ENCODE assay signal across 11 cellular contexts in genomic region chr7:99975782-99976521, GRCh38. TPM values are rescaled to one million over a fixed set of nuclear protein-coding genes. Genes with fewer than 3 reads are reported as not detected.
DNase-seq lines count a peak whose midpoint lies in the region; ATAC-seq and TF ChIP-seq lines count a peak whose summit lies in the region.
"Had no signal": no experiment of that assay in that cellular context is flagged by ENCODE, and none has a peak within 500 bp of the region (broad histone marks: within the 10 kb centered on the region; RNA-seq: fewer than 3 reads in every experiment).

TSS of gene AZGP1 (minus strand) at chr7:99976031. CDS start at chr7:99976020, 11 bp downstream.

- H3K9me3 Mint-ChIP-seq in naive thymus-derived CD8-positive, alpha-beta T cell = no peaks in the 10 kb centered on the region
- H3K9me3 Mint-ChIP-seq: CD4-positive, CD25-positive, alpha-beta regulatory T cell had no signal

- peaks cover 4 to 26% (median 16%) of the 10 kb centered on the region in 5 donors for H3K27me3 Mint-ChIP-seq in naive thymus-derived CD8-positive, alpha-beta T cell

- H3K4me1 Mint-ChIP-seq in naive thymus-derived CD8-positive, alpha-beta T cell = peaks cover 0 to 6% (median 2%) of the 10 kb centered on the region in 4 donors

- POLR2A ChIA-PET in naive thymus-derived CD8-positive, alpha-beta T cell (lab: Charles Lee) = no interaction called here

- no peak for ATAC-seq in naive thymus-derived CD8-positive, alpha-beta T cell

- H3K27ac Mint-ChIP-seq in naive thymus-derived CD8-positive, alpha-beta T cell = peak within 1 kb of the TSS in 2 of 10 donors; percentile 38 to 73

- H3K36me3 Mint-ChIP-seq in naive thymus-derived CD8-positive, alpha-beta T cell = no peaks in the 10 kb centered on the region
- H3K36me3 Mint-ChIP-seq: CD4-positive, CD25-positive, alpha-beta regulatory T cell had no signal

- DNase-seq in EL (peak; percentile 20), NCI-H526 treated with DMSO at 0.1 percent for 48 hours (lab: John Stamatoyannopoulos, UW) (peak; percentile 97), epithelial cell of esophagus (ENCODE audit: low read depth) (peak; percentile 38), occipital lobe (lab: John Stamatoyannopoulos, UW) (peak; percentile 44), HPDE6-E6E7 (ENCODE audit: extremely low spot score) (no peak), SKM-1 (lab: John Stamatoyannopoulos, UW; ENCODE audit: unreplicated experiment) (no peak), NCI-H2107 treated with DMSO at 0.1 percent for 48 hours (lab: John Stamatoyannopoulos, UW; ENCODE audit: unreplicated experiment) (no peak)
- DNase-seq in naive thymus-derived CD8-positive, alpha-beta T cell = no peak
- DNase-seq: stimulated activated CD4-positive, alpha-beta T cell treated with anti-CD3 and anti-CD28 coated beads, Interleukin-15, amount 100 ng/mL, for 24 hours had no signal

- no peak for TF ChIP-seq CTCF in epithelial cell of esophagus (IDR thresholded peaks at IDR 0.05; ENCODE audit: insufficient read depth, low read depth, low read length, missing control alignments)

- no peak within 1 kb of the TSS for H3K4me3 Mint-ChIP-seq in naive thymus-derived CD8-positive, alpha-beta T cell
- H3K4me3 Mint-ChIP-seq: CD4-positive, CD25-positive, alpha-beta regulatory T cell had no signal

- no peak within 1 kb of the TSS for H3K4me3 ChIP-seq in epithelial cell of esophagus (ENCODE audit: low read length)
- H3K4me3 ChIP-seq: cardiac muscle cell had no signal

RNA-seq across cellular contexts. Expression of gene AZGP1, which starts in this region (rescaled TPM):
- total RNA-seq in occipital lobe = not detected
- not detected for total RNA-seq in naive thymus-derived CD8-positive, alpha-beta T cell
- polyA plus RNA-seq in naive thymus-derived CD8-positive, alpha-beta T cell = not detected
- total RNA-seq: cardiac muscle cell; CD4-positive, CD25-positive, alpha-beta regulatory T cell had no signal
- polyA plus RNA-seq: cardiac muscle cell; CD4-positive, CD25-positive, alpha-beta regulatory T cell had no signal

Comparison
In these comparisons a context has a peak if more than half of its experiments do, and no peak if none do; other contexts are left out.
1. Peak in DNase-seq in occipital lobe; RNA of the gene not detected or under 1 TPM.
2. DNase-seq: peak in EL (single experiment), NCI-H526 treated with DMSO at 0.1 percent for 48 hours (single experiment) and epithelial cell of esophagus (single experiment); none in HPDE6-E6E7 (single experiment), SKM-1 (single experiment), naive thymus-derived CD8-positive, alpha-beta T cell (0 of 10) and NCI-H2107 treated with DMSO at 0.1 percent for 48 hours (single experiment).